10 cellular contexts compared by ENCODE assay signal in genomic region chr22:35541254-35541748, GRCh38. TPM values are rescaled to one million over a fixed set of nuclear protein-coding genes. Genes with fewer than 3 reads are reported as not detected.
A peak's percentile ranks its signal among the peaks of the same experiment; 100 is the strongest.
DNase-seq lines count a peak whose midpoint lies in the region; ATAC-seq and TF ChIP-seq lines count a peak whose summit lies in the region.
"Had no signal": no experiment of that assay in that cellular context is flagged by ENCODE, and none has a peak within 500 bp of the region (broad histone marks: within the 10 kb centered on the region; RNA-seq: fewer than 3 reads in every experiment).

No MANE protein-coding gene starts in this region.

- H3K27ac Mint-ChIP-seq in endothelial cell (ENCODE audit: unreplicated experiment): peak overlapping the region; percentile 9
- peak overlapping the region in 2 of 10 donors; percentile 5 to 53 for H3K27ac Mint-ChIP-seq in naive thymus-derived CD8-positive, alpha-beta T cell
- H3K27ac Mint-ChIP-seq in T-helper 2 cell treated with Interferon-gamma antibody and Interleukin-4, amounts not matched to agents 5 μg/mL and 100 μg/mL, for 36 hours: no peak overlapping the region
- H3K27ac Mint-ChIP-seq: stimulated activated naive CD8-positive, alpha-beta T cell treated with anti-CD3 and anti-CD28 coated beads, Interleukin-15, amount 100 ng/mL, for 72 hours had no signal

- H3K4me3 ChIP-seq in AG04449 (ENCODE audit: low read depth, low read length): peak overlapping the region; percentile 64

- H3K27me3 Mint-ChIP-seq in endothelial cell (ENCODE audit: unreplicated experiment): peaks cover 7% of the 10 kb centered on the region
- peaks cover 14 to 45% (median 26%) of the 10 kb centered on the region in 5 donors for H3K27me3 Mint-ChIP-seq in naive thymus-derived CD8-positive, alpha-beta T cell
- H3K27me3 Mint-ChIP-seq in T-helper 2 cell treated with Interferon-gamma antibody and Interleukin-4, amounts not matched to agents 5 μg/mL and 100 μg/mL, for 36 hours (ENCODE audit: low read depth): peaks cover 48% of the 10 kb centered on the region

- CTCF ChIA-PET in AG04449 (lab: Yijun Ruan, JAX) (interaction anchor here (1.2 to 1.7 kb wide), 3 partner anchors 9 to 114 kb away, joined by 3 to 6 read pairs (median 6); no protein-coding TSS in a partner anchor), HEK293T (lab: Yijun Ruan, JAX) (interaction anchor here (1.5 kb wide), 1 partner anchor 20 kb away, joined by 3 read pairs; no protein-coding TSS in a partner anchor)

- H3K36me3 Mint-ChIP-seq in endothelial cell (ENCODE audit: low read depth, unreplicated experiment): no peaks in the 10 kb centered on the region
- H3K36me3 Mint-ChIP-seq in naive thymus-derived CD8-positive, alpha-beta T cell: no peaks in the 10 kb centered on the region
- H3K36me3 Mint-ChIP-seq in T-helper 2 cell treated with Interferon-gamma antibody and Interleukin-4, amounts not matched to agents 5 μg/mL and 100 μg/mL, for 36 hours (ENCODE audit: low read depth): no peaks in the 10 kb centered on the region

- H3K9me3 Mint-ChIP-seq in endothelial cell (ENCODE audit: unreplicated experiment): no peaks in the 10 kb centered on the region
- no peaks in the 10 kb centered on the region for H3K9me3 Mint-ChIP-seq in naive thymus-derived CD8-positive, alpha-beta T cell
- H3K9me3 Mint-ChIP-seq in T-helper 2 cell treated with Interferon-gamma antibody and Interleukin-4, amounts not matched to agents 5 μg/mL and 100 μg/mL, for 36 hours: no peaks in the 10 kb centered on the region
- H3K9me3 Mint-ChIP-seq: stimulated activated naive CD8-positive, alpha-beta T cell treated with anti-CD3 and anti-CD28 coated beads, Interleukin-15, amount 100 ng/mL, for 72 hours had no signal

- H3K4me3 Mint-ChIP-seq in endothelial cell (ENCODE audit: unreplicated experiment): no peak overlapping the region
- peak overlapping the region in 9 of 10 donors; percentile 5 to 72 (median 53) for H3K4me3 Mint-ChIP-seq in naive thymus-derived CD8-positive, alpha-beta T cell
- H3K4me3 Mint-ChIP-seq in T-helper 2 cell treated with Interferon-gamma antibody and Interleukin-4, amounts not matched to agents 5 μg/mL and 100 μg/mL, for 36 hours: no peak overlapping the region

- no peak for ATAC-seq in naive thymus-derived CD8-positive, alpha-beta T cell

- H3K4me1 Mint-ChIP-seq in endothelial cell (ENCODE audit: unreplicated experiment): peaks cover 4% of the 10 kb centered on the region
- H3K4me1 Mint-ChIP-seq in naive thymus-derived CD8-positive, alpha-beta T cell: peaks cover 11 to 25% (median 22%) of the 10 kb centered on the region in 4 donors
- no peaks in the 10 kb centered on the region for H3K4me1 Mint-ChIP-seq in T-helper 2 cell treated with Interferon-gamma antibody and Interleukin-4, amounts not matched to agents 5 μg/mL and 100 μg/mL, for 36 hours (ENCODE audit: low read depth)

- POLR2A ChIA-PET in AG04449 (lab: Yijun Ruan, JAX): no interaction called here
- POLR2A ChIA-PET in HEK293T (lab: Yijun Ruan, JAX): interaction anchor here (0.8 to 1.3 kb wide), 6 partner anchors 10 to 142 kb away, joined by 3 to 5 read pairs (median 3); no protein-coding TSS in a partner anchor
- POLR2A ChIA-PET in naive thymus-derived CD8-positive, alpha-beta T cell (lab: Charles Lee): interaction anchor here (0.6 to 2.7 kb wide), 2 partner anchors 11 to 162 kb away, joined by 5 to 15 read pairs; no protein-coding TSS in a partner anchor

- TF ChIP-seq CTCF in AG04449 (IDR thresholded peaks at IDR 0.05; ENCODE audit: insufficient read depth, low read length, missing control alignments) (no peak), endothelial cell (IDR thresholded peaks at IDR 0.05; ENCODE audit: unreplicated experiment) (no peak)

- no peak for DNase-seq in AG04449 (ENCODE audit: low read depth, low spot score)
- DNase-seq in HEK293T (ENCODE audit: extremely low spot score): peak; percentile 44
- DNase-seq in endothelial cell (ENCODE audit: low spot score): no peak
- DNase-seq in naive thymus-derived CD8-positive, alpha-beta T cell: no peak
- DNase-seq in central memory CD4-positive, alpha-beta T cell: no peak
- no peak for DNase-seq in mucosa of gallbladder (ENCODE audit: low spot score)
- DNase-seq in cortex of kidney (lab: John Stamatoyannopoulos, UW): no peak
- DNase-seq in T-helper 2 cell treated with Interferon-gamma antibody and Interleukin-4, amounts not matched to agents 5 μg/mL and 100 μg/mL, for 36 hours (ENCODE audit: low spot score): no peak
- DNase-seq: NCI-H1048 had no signal

TF ChIP-seq in HEK293T, 16 proteins besides CTCF, POLR2A, EP300 and RAD21:
- no peak for TF ChIP-seq FOXK2 (IDR thresholded peaks at IDR 0.05)
- TF ChIP-seq HDGF (IDR thresholded peaks at IDR 0.05; ENCODE audit: borderline replicate concordance): no peak
- TF ChIP-seq FOXM1 (IDR thresholded peaks at IDR 0.05; ENCODE audit: borderline replicate concordance): no peak
- TF ChIP-seq SP1 (IDR thresholded peaks at IDR 0.05): no peak
- no peak for TF ChIP-seq FOXA1 (IDR thresholded peaks at IDR 0.05)
- no peak for TF ChIP-seq ZNF384 (IDR thresholded peaks at IDR 0.05)
- TF ChIP-seq ELF4 (IDR thresholded peaks at IDR 0.05): no peak
- TF ChIP-seq TARDBP (IDR thresholded peaks at IDR 0.05): no peak
- TF ChIP-seq SUZ12 (IDR thresholded peaks at IDR 0.05): no peak
- no peak for TF ChIP-seq CTBP1 (IDR thresholded peaks at IDR 0.05; ENCODE audit: borderline replicate concordance)
- no peak for TF ChIP-seq BHLHE40 (IDR thresholded peaks at IDR 0.05; ENCODE audit: borderline replicate concordance)
TF ChIP-seq in HEK293T: peak in this region for 0.

RNA-seq across cellular contexts. Expression of gene RASD2, which starts 0.7 kb away (rescaled TPM):
- total RNA-seq in endothelial cell (ENCODE audit: unreplicated experiment): not detected
- total RNA-seq in naive thymus-derived CD8-positive, alpha-beta T cell: not detected
- polyA plus RNA-seq in naive thymus-derived CD8-positive, alpha-beta T cell: under 1 TPM in 1 of 3 donors, not detected in 2; 0.11 TPM
- total RNA-seq in mucosa of gallbladder: 4.4 TPM

Comparison
In these comparisons a context has a peak if more than half of its experiments do, and no peak if none do; other contexts are left out.
1. H3K4me3 Mint-ChIP-seq: peak in naive thymus-derived CD8-positive, alpha-beta T cell (9 of 10); none in endothelial cell (single experiment) and T-helper 2 cell treated with Interferon-gamma antibody and Interleukin-4, amounts not matched to agents 5 μg/mL and 100 μg/mL, for 36 hours (single experiment).